ENCODE assay signal across 19 cellular contexts in genomic region chr5:100690036-100690560, GRCh38.
DNase-seq lines count a peak whose midpoint lies in the region; ATAC-seq and TF ChIP-seq lines count a peak whose summit lies in the region.
"Had no signal": no experiment of that assay in that cellular context is flagged by ENCODE, and none has a peak within 500 bp of the region (broad histone marks: within the 10 kb centered on the region; RNA-seq: fewer than 3 reads in every experiment).

No MANE protein-coding gene starts in this region.

- no peak overlapping the region for H2AFZ ChIP-seq in mesenchymal stem cell (ENCODE audit: low read depth, low read length)

- no peak for TF ChIP-seq POLR2A in gastrocnemius medialis (IDR thresholded peaks at IDR 0.05)

- H3K4me1 ChIP-seq in mesenchymal stem cell (ENCODE audit: control insufficient read depth, insufficient read depth, low read depth, low read length), result no peaks in the 10 kb centered on the region
- no peaks in the 10 kb centered on the region for H3K4me1 ChIP-seq in gastrocnemius medialis

- no peaks in the 10 kb centered on the region for H3K36me3 Mint-ChIP-seq in stimulated activated naive B cell treated with anti-CD40 and anti-IgM and Interleukin-4, amounts not matched to agents 10 μg/mL and 1 μg/mL and 100 μg/mL, for 72 hours

- intact Hi-C loops in gastrocnemius medialis (cut with DNase I; ENCODE audit: low total_unique reads), result no loop called here

- no peak for ATAC-seq in gastrocnemius medialis
- no peak for ATAC-seq in stimulated activated naive B cell treated with anti-CD40 and anti-IgM and Interleukin-4, amounts not matched to agents 10 μg/mL and 1 μg/mL and 100 μg/mL, for 72 hours (replicated peaks)
- ATAC-seq: A549 had no signal

- H3K27ac ChIP-seq in mesenchymal stem cell (ENCODE audit: low read length, poor library complexity, severe bottlenecking) (no peak overlapping the region), gastrocnemius medialis (no peak overlapping the region)
- H3K27ac ChIP-seq: A549, C4-2B, KMS-11 had no signal

- no peak overlapping the region for H3K4me3 ChIP-seq in astrocyte of the cerebellum (ENCODE audit: low read depth, low read length)
- no peak overlapping the region for H3K4me3 ChIP-seq in mesenchymal stem cell (ENCODE audit: insufficient read depth in 1 of 2, low read depth in 1 of 2, low read length in 2 of 2)
- H3K4me3 ChIP-seq in gastrocnemius medialis, result no peak overlapping the region
- H3K4me3 ChIP-seq: A549 had no signal

- H2BK12ac ChIP-seq in mesenchymal stem cell (ENCODE audit: low read length in 2 of 2), result no peak overlapping the region

- no peaks in the 10 kb centered on the region for H3K79me1 ChIP-seq in mesenchymal stem cell (replicated peaks; ENCODE audit: low read length, poor library complexity, severe bottlenecking)

- DNase-seq in EL (peak; percentile 38), LHCN-M2 (ENCODE audit: low read depth) (peak; percentile 32), astrocyte of the cerebellum (ENCODE audit: low read depth) (peak; percentile 4), mesenchymal stem cell (peak; percentile 32), gastrocnemius medialis (no peak), NCI-H1694 treated with DMSO at 0.1 percent for 48 hours (lab: John Stamatoyannopoulos, UW) (no peak)
- DNase-seq in effector CD4-positive, alpha-beta T cell, result no peak
- no peak for DNase-seq in stimulated activated naive B cell treated with anti-CD40 and anti-IgM and Interleukin-4, amounts not matched to agents 10 μg/mL and 1 μg/mL and 100 μg/mL, for 72 hours
- DNase-seq: COR-L47, GOT3, HFFc6, NCI-H1930, NCI-H2171, NCI-H510A, NCI-H82, SIG-M5 had no signal

- no peak overlapping the region for H2BK5ac ChIP-seq in mesenchymal stem cell (ENCODE audit: low read depth, low read length, poor library complexity, severe bottlenecking)

- in situ Hi-C loops in astrocyte of the cerebellum (cut with HindIII; ENCODE audit: low sequenced_read_pairs), result no loop called here
- in situ Hi-C loops in gastrocnemius medialis (cut with MboI; ENCODE audit: low sequenced_read_pairs in 4 of 4), result no loop called here

- no peak for TF ChIP-seq CTCF in astrocyte of the cerebellum (IDR thresholded peaks at IDR 0.05; ENCODE audit: low read depth, low read length, missing control alignments)
- no peak for TF ChIP-seq CTCF in gastrocnemius medialis (IDR thresholded peaks at IDR 0.05 in 4 of 5, conservative IDR thresholded peaks at IDR 0.05 in 1 of 5)

- WGBS in mesenchymal stem cell, result 85% methylated on average over 4 of the region's 4 CpGs

- no peak overlapping the region for H2AK5ac ChIP-seq in mesenchymal stem cell (ENCODE audit: low read length, severe bottlenecking)

- no peak overlapping the region for H2BK15ac ChIP-seq in mesenchymal stem cell (ENCODE audit: low read depth, poor library complexity, severe bottlenecking)

- no peak overlapping the region for H3K4me3 Mint-ChIP-seq in stimulated activated naive B cell treated with anti-CD40 and anti-IgM and Interleukin-4, amounts not matched to agents 10 μg/mL and 1 μg/mL and 100 μg/mL, for 72 hours
- H3K4me3 Mint-ChIP-seq: HFFc6 had no signal

- H4K91ac ChIP-seq in mesenchymal stem cell (ENCODE audit: low read length), result no peak overlapping the region

- H3K18ac ChIP-seq in mesenchymal stem cell (ENCODE audit: low read depth in 1 of 2, low read length in 2 of 2), result no peak overlapping the region

- no peaks in the 10 kb centered on the region for H3K9me3 Mint-ChIP-seq in stimulated activated naive B cell treated with anti-CD40 and anti-IgM and Interleukin-4, amounts not matched to agents 10 μg/mL and 1 μg/mL and 100 μg/mL, for 72 hours

- H3K23ac ChIP-seq in mesenchymal stem cell (ENCODE audit: low read length in 2 of 2), result no peak overlapping the region

- H3K27me3 Mint-ChIP-seq in stimulated activated naive B cell treated with anti-CD40 and anti-IgM and Interleukin-4, amounts not matched to agents 10 μg/mL and 1 μg/mL and 100 μg/mL, for 72 hours, result no peaks in the 10 kb centered on the region

- H3K9ac ChIP-seq in mesenchymal stem cell (ENCODE audit: low read length), result no peak overlapping the region
- H3K9ac ChIP-seq: KMS-11 had no signal

- no peak overlapping the region for H3K4me2 ChIP-seq in mesenchymal stem cell (ENCODE audit: low read length, poor library complexity, severe bottlenecking)
- H3K4me2 ChIP-seq: KMS-11 had no signal

- no peaks in the 10 kb centered on the region for H3K4me1 Mint-ChIP-seq in stimulated activated naive B cell treated with anti-CD40 and anti-IgM and Interleukin-4, amounts not matched to agents 10 μg/mL and 1 μg/mL and 100 μg/mL, for 72 hours

- H3K27ac Mint-ChIP-seq in stimulated activated naive B cell treated with anti-CD40 and anti-IgM and Interleukin-4, amounts not matched to agents 10 μg/mL and 1 μg/mL and 100 μg/mL, for 72 hours, result no peak overlapping the region
- H3K27ac Mint-ChIP-seq: HFFc6 had no signal

- no peak overlapping the region for H2BK120ac ChIP-seq in mesenchymal stem cell (ENCODE audit: low read depth, low read length)

- no peak overlapping the region for H3K4ac ChIP-seq in mesenchymal stem cell (ENCODE audit: low read depth in 1 of 2, low read length in 2 of 2)

- H4K8ac ChIP-seq in mesenchymal stem cell (ENCODE audit: low read length), result no peak overlapping the region

- H3K36me3 ChIP-seq in mesenchymal stem cell (ENCODE audit: control insufficient read depth in 1 of 2, insufficient read depth in 2 of 2, low read depth in 1 of 2, low read length in 2 of 2) (no peaks in the 10 kb centered on the region), gastrocnemius medialis (no peaks in the 10 kb centered on the region)

- H3K27me3 ChIP-seq in mesenchymal stem cell (ENCODE audit: control insufficient read depth in 1 of 2, insufficient read depth in 1 of 2, low read length in 2 of 2) (no peaks in the 10 kb centered on the region), gastrocnemius medialis (no peaks in the 10 kb centered on the region)

- H3K9me3 ChIP-seq in mesenchymal stem cell (ENCODE audit: control insufficient read depth, low read length) (no peaks in the 10 kb centered on the region), gastrocnemius medialis (no peaks in the 10 kb centered on the region)
- H3K9me3 ChIP-seq: A549 had no signal

- H3K14ac ChIP-seq in mesenchymal stem cell (ENCODE audit: low read length in 2 of 2), result no peak overlapping the region

Comparison
In these comparisons a context has a peak if more than half of its experiments do, and no peak if none do; other contexts are left out.
1. DNase-seq: peak in EL (single experiment), LHCN-M2 (single experiment), astrocyte of the cerebellum (single experiment) and mesenchymal stem cell (single experiment); none in gastrocnemius medialis (0 of 2), effector CD4-positive, alpha-beta T cell (single experiment), NCI-H1694 treated with DMSO at 0.1 percent for 48 hours (single experiment) and stimulated activated naive B cell treated with anti-CD40 and anti-IgM and Interleukin-4, amounts not matched to agents 10 μg/mL and 1 μg/mL and 100 μg/mL, for 72 hours (single experiment).